1 cellular context compared by ENCODE assay signal in genomic region chr16:2841606-2842339, GRCh38.
TF ChIP-seq lines count a peak whose summit lies in the region.

No MANE protein-coding gene starts in this region.

TF ChIP-seq in GM12891, 5 proteins besides CTCF, POLR2A, EP300 and RAD21:
- no peak for TF ChIP-seq POU2F2 (IDR thresholded peaks at IDR 0.05; ENCODE audit: low read depth, low read length)
- TF ChIP-seq POLR2AphosphoS5 (IDR thresholded peaks at IDR 0.05; ENCODE audit: low read depth, low read length) = no peak
- TF ChIP-seq SPI1 (IDR thresholded peaks at IDR 0.05; ENCODE audit: low read depth, low read length) = no peak
- no peak for TF ChIP-seq TAF1 (IDR thresholded peaks at IDR 0.05; ENCODE audit: low read depth, low read length)
- TF ChIP-seq PAX5 (IDR thresholded peaks at IDR 0.05; ENCODE audit: insufficient read depth, low read length, severe bottlenecking) = no peak
